Comparison of ENCODE assay signal across 10 cellular contexts in genomic region chr1:27011058-27011764, GRCh38. TPM values are rescaled to one million over a fixed set of nuclear protein-coding genes. Genes with fewer than 3 reads are reported as not detected.
DNase-seq lines count a peak whose midpoint lies in the region; ATAC-seq and TF ChIP-seq lines count a peak whose summit lies in the region.
"Had no signal": no experiment of that assay in that cellular context is flagged by ENCODE, and none has a peak within 500 bp of the region (broad histone marks: within the 10 kb centered on the region; RNA-seq: fewer than 3 reads in every experiment).

No MANE protein-coding gene starts in this region.

- ATAC-seq in lung (ENCODE audit: insufficient read depth, low FRiP score) (peak; percentile 17), GM18519 (IDR thresholded peaks at IDR 0.05; ENCODE audit: low FRiP score, unreplicated experiment) (no peak)

- WGBS in HUES64: under 1% methylated on average over 10 of the region's 15 CpGs
- 49 to 63% methylated on average over 15 of the region's 15 CpGs for WGBS in lung, 2 donors

- H3K27ac ChIP-seq in HUES64 (ENCODE audit: low read depth, low read length) (peak overlapping the region; percentile 71; the same call in 1 of the 2 replicates), lung (ENCODE audit: low read depth in 1 of 2, low read length in 1 of 2) (peak overlapping the region; percentile 82 to 85)

- H3K4me3 ChIP-seq in HUES64 (ENCODE audit: low read length): peak overlapping the region; percentile 91
- no peak overlapping the region for H3K4me3 ChIP-seq in choroid plexus epithelial cell (ENCODE audit: low read depth, low read length)
- H3K4me3 ChIP-seq in lung: peak overlapping the region; percentile 42

- peaks cover 10% of the 10 kb centered on the region for H3K36me3 ChIP-seq in HUES64 (ENCODE audit: insufficient read depth, low read length)
- peaks cover 0 to 5% of the 10 kb centered on the region in 2 donors for H3K36me3 ChIP-seq in lung (ENCODE audit: control insufficient read depth in 2 of 2, insufficient read depth in 2 of 2, low read length in 2 of 2)

- peaks cover 41% of the 10 kb centered on the region for H3K4me1 ChIP-seq in HUES64 (ENCODE audit: insufficient read depth, low read length)
- peaks cover 0 to 5% of the 10 kb centered on the region in 2 donors for H3K4me1 ChIP-seq in lung (ENCODE audit: control insufficient read depth in 2 of 2, insufficient read depth in 2 of 2, low read length in 2 of 2)

- peak; percentile 94 for DNase-seq in 8988T
- peak; percentile 90 for DNase-seq in choroid plexus epithelial cell (ENCODE audit: low read depth)
- DNase-seq in lung (ENCODE audit: low spot score): peak; percentile 82
- no peak for DNase-seq in activated CD4-positive, alpha-beta T cell treated with anti-CD3 and anti-CD28 coated beads for 1 hour
- no peak for DNase-seq in AML-193 (lab: John Stamatoyannopoulos, UW)
- DNase-seq in stimulated activated CD4-positive, alpha-beta T cell treated with anti-CD3 and anti-CD28 coated beads, Interleukin-15, amount 100 ng/mL, for 24 hours: no peak
- DNase-seq: activated CD4-positive, CD25-positive, alpha-beta regulatory T cell; DND-41 had no signal

- H3K27me3 ChIP-seq in HUES64 (ENCODE audit: insufficient read depth, low read length): no peaks in the 10 kb centered on the region
- H3K27me3 ChIP-seq in lung (ENCODE audit: control insufficient read depth, insufficient read depth): no peaks in the 10 kb centered on the region

- H3K9me3 ChIP-seq in HUES64 (ENCODE audit: insufficient read depth, low read depth, low read length): no peaks in the 10 kb centered on the region
- H3K9me3 ChIP-seq in lung (ENCODE audit: control insufficient read depth in 2 of 2, insufficient read depth in 1 of 2, low read length in 1 of 2): no peaks in the 10 kb centered on the region

- peak overlapping the region; percentile 79 for H3K9ac ChIP-seq in HUES64 (ENCODE audit: low read depth, low read length)

- no peak for TF ChIP-seq CTCF in choroid plexus epithelial cell (conservative IDR thresholded peaks at IDR 0.05; ENCODE audit: low read depth, low read length)
- no peak for TF ChIP-seq CTCF in lung (IDR thresholded peaks at IDR 0.05; ENCODE audit: control extremely low read depth, extremely low read depth)

RNA-seq across cellular contexts. Expression of gene TENT5B, which starts 1.4 kb away (rescaled TPM):
- 53.5 TPM for polyA plus RNA-seq in HUES64 (2013, experiment 1 of 2)
- polyA plus RNA-seq in HUES64 (2013, experiment 2 of 2): 47.7 TPM
- 10 to 100 TPM; 22.2 to 43.1 TPM for total RNA-seq in lung
- polyA plus RNA-seq in lung: 10 to 100 TPM; 13.5 to 17.8 TPM

RNA-seq across cellular contexts. Expression of gene TRNP1, which starts 17.7 kb away (rescaled TPM):
- polyA plus RNA-seq in HUES64 (2013, experiment 1 of 2): 21.5 TPM
- polyA plus RNA-seq in HUES64 (2013, experiment 2 of 2): 22.9 TPM
- total RNA-seq in lung: 10 to 100 TPM in 1 of 2 donors, 1 to 10 TPM in 1; 2.0 to 23.1 TPM
- 10 to 100 TPM in 1 of 2 donors, 1 to 10 TPM in 1; 8.3 to 21.8 TPM for polyA plus RNA-seq in lung

RNA-seq across cellular contexts. Expression of gene KDF1, which starts 50.9 kb away (rescaled TPM):
- 7.9 TPM for polyA plus RNA-seq in HUES64 (2013, experiment 1 of 2)
- 9.3 TPM for polyA plus RNA-seq in HUES64 (2013, experiment 2 of 2)
- 1 to 10 TPM; 6.6 to 9.3 TPM for total RNA-seq in lung
- polyA plus RNA-seq in lung: 10 to 100 TPM in 1 of 2 donors, 1 to 10 TPM in 1; 8.3 to 12.5 TPM

Comparison
In these comparisons a context has a peak if more than half of its experiments do, and no peak if none do; other contexts are left out.
1. DNase-seq: peak in 8988T (single experiment), choroid plexus epithelial cell (single experiment) and lung (single experiment); none in activated CD4-positive, alpha-beta T cell treated with anti-CD3 and anti-CD28 coated beads for 1 hour (single experiment), AML-193 (0 of 2) and stimulated activated CD4-positive, alpha-beta T cell treated with anti-CD3 and anti-CD28 coated beads, Interleukin-15, amount 100 ng/mL, for 24 hours (single experiment).